Comparison of ENCODE assay signal across 9 cellular contexts in the genomic region with DNA sequence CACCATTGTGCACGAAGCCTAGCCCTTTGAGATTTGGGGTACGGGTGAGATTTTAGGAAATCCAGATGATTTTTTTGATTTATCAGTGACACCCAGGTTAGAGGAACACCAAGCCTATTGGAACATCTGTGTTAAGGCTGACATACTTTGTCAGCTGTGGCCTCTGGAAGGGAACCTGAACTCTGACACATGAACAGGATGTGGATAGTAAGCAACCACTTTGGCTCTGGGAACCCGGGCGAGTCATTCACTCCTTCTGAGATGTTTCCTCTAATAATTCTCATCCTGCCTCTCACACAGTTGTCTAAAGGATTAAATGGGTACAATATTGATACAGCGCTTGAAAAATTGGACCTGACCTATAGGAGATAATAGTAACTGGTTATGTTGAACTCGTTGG.
DNase-seq lines count a peak whose midpoint lies in the region.
"Had no signal": no experiment of that assay in that cellular context is flagged by ENCODE, and none has a peak within 500 bp of the region (broad histone marks: within the 10 kb centered on the region; RNA-seq: fewer than 3 reads in every experiment).

No MANE protein-coding gene starts in this region.

- H3K4me3 ChIP-seq in Jurkat, Clone E6-1 (ENCODE audit: low read length): no peak overlapping the region

- DNase-seq in GM03348 (ENCODE audit: low spot score): peak; percentile 61
- peak; percentile 50 for DNase-seq in Jurkat, Clone E6-1 (ENCODE audit: low read depth, low spot score)
- peak; percentile 33 for DNase-seq in amniotic epithelial cell (ENCODE audit: low read depth)
- DNase-seq in non-pigmented ciliary epithelial cell (ENCODE audit: low read depth): peak; percentile 43
- no peak for DNase-seq in occipital lobe (lab: John Stamatoyannopoulos, UW)
- DNase-seq in activated CD4-positive, CD25-positive, alpha-beta regulatory T cell treated with anti-CD3 and anti-CD28 coated beads, Interleukin-2, amount 50 U/mL, for 72 hours: no peak
- DNase-seq in DMS153 (lab: John Stamatoyannopoulos, UW): no peak
- DNase-seq: NCI-H526, T1000 had no signal

Comparison
In these comparisons a context has a peak if more than half of its experiments do, and no peak if none do; other contexts are left out.
1. DNase-seq: peak in GM03348 (single experiment), Jurkat, Clone E6-1 (single experiment), amniotic epithelial cell (single experiment) and non-pigmented ciliary epithelial cell (single experiment); none in occipital lobe (single experiment), activated CD4-positive, CD25-positive, alpha-beta regulatory T cell treated with anti-CD3 and anti-CD28 coated beads, Interleukin-2, amount 50 U/mL, for 72 hours (single experiment) and DMS153 (single experiment).